In genomic region chr14:95125951-95126350, GRCh38 we compare ENCODE assay signal across 18 cellular contexts. TPM values are rescaled to one million over a fixed set of nuclear protein-coding genes. Genes with fewer than 3 reads are reported as not detected.
DNase-seq lines count a peak whose midpoint lies in the region; ATAC-seq lines count a peak whose summit lies in the region.
"Had no signal": no experiment of that assay in that cellular context is flagged by ENCODE, and none has a peak within 500 bp of the region (broad histone marks: within the 10 kb centered on the region; RNA-seq: fewer than 3 reads in every experiment).

No MANE protein-coding gene starts in this region.

- H2BK120ac ChIP-seq in mesendoderm (ENCODE audit: low read depth, low read length): no peak overlapping the region

- no peak overlapping the region for H4K5ac ChIP-seq in mesendoderm (ENCODE audit: low read length)

- no peaks in the 10 kb centered on the region for H3K27me3 ChIP-seq in mesendoderm (ENCODE audit: insufficient read depth, low read length, poor library complexity)
- no peaks in the 10 kb centered on the region for H3K27me3 ChIP-seq in HAP-1 (ENCODE audit: low read depth)

- in situ Hi-C loops in HAP-1 (cut with MboI; ENCODE audit: low sequenced_read_pairs): no loop called here

- H3K36me3 Mint-ChIP-seq in stimulated activated naive CD8-positive, alpha-beta T cell treated with anti-CD3 and anti-CD28 coated beads, Interleukin-15, Interleukin-2, amounts not matched to agents 100 ng/mL and 50 ng/mL, for 24 hours (ENCODE audit: low read depth): peaks cover 77% of the 10 kb centered on the region

- no peak overlapping the region for H3K4me2 ChIP-seq in mesendoderm (ENCODE audit: low read length)

- no peak overlapping the region for H3K4me3 Mint-ChIP-seq in stimulated activated naive CD8-positive, alpha-beta T cell treated with anti-CD3 and anti-CD28 coated beads, Interleukin-15, Interleukin-2, amounts not matched to agents 100 ng/mL and 50 ng/mL, for 24 hours
- H3K4me3 Mint-ChIP-seq in stimulated activated naive CD8-positive, alpha-beta T cell treated with anti-CD3 and anti-CD28 coated beads, Interleukin-15, amount 100 ng/mL, for 72 hours: no peak overlapping the region
- H3K4me3 Mint-ChIP-seq: CD8-positive, alpha-beta T cell; IgD-negative memory B cell had no signal

- H3K4me1 Mint-ChIP-seq in stimulated activated naive CD8-positive, alpha-beta T cell treated with anti-CD3 and anti-CD28 coated beads, Interleukin-15, Interleukin-2, amounts not matched to agents 100 ng/mL and 50 ng/mL, for 24 hours (ENCODE audit: low read depth): peaks cover 15% of the 10 kb centered on the region
- H3K4me1 Mint-ChIP-seq in stimulated activated naive CD8-positive, alpha-beta T cell treated with anti-CD3 and anti-CD28 coated beads, Interleukin-15, amount 100 ng/mL, for 72 hours: peaks cover 16% of the 10 kb centered on the region

- no CpG with 5 or more reads among the region's 3 CpGs for WGBS in mesendoderm (ENCODE audit: extremely low coverage, insufficient coverage, low lambda C conversion rate)

- H3K27ac Mint-ChIP-seq in stimulated activated naive CD8-positive, alpha-beta T cell treated with anti-CD3 and anti-CD28 coated beads, Interleukin-15, Interleukin-2, amounts not matched to agents 100 ng/mL and 50 ng/mL, for 24 hours: peak overlapping the region; percentile 55
- no peak overlapping the region for H3K27ac Mint-ChIP-seq in stimulated activated naive CD8-positive, alpha-beta T cell treated with anti-CD3 and anti-CD28 coated beads, Interleukin-15, amount 100 ng/mL, for 72 hours
- H3K27ac Mint-ChIP-seq: CD8-positive, alpha-beta T cell; IgD-negative memory B cell had no signal

- H3K36me3 ChIP-seq in SK-N-MC (ENCODE audit: insufficient read depth, low read length): peaks cover 54% of the 10 kb centered on the region
- peaks cover 1% of the 10 kb centered on the region for H3K36me3 ChIP-seq in mesendoderm (ENCODE audit: control insufficient read depth, insufficient read depth, low read length)
- H3K36me3 ChIP-seq in HAP-1 (replicated peaks): peaks cover 39% of the 10 kb centered on the region

- peaks cover 3% of the 10 kb centered on the region for H3K79me1 ChIP-seq in mesendoderm (ENCODE audit: low read length)

- no peak overlapping the region for H4K8ac ChIP-seq in mesendoderm (ENCODE audit: low read depth, low read length)

- no peak for DNase-seq in stimulated activated naive CD8-positive, alpha-beta T cell treated with anti-CD3 and anti-CD28 coated beads, Interleukin-15, amount 100 ng/mL, for 72 hours
- no peak for DNase-seq in SK-N-MC (ENCODE audit: low read depth, low spot score)
- no peak for DNase-seq in mesendoderm
- no peak for DNase-seq in stimulated activated naive CD4-positive, alpha-beta T cell (lab: John Stamatoyannopoulos, UW)
- no peak for DNase-seq in hippocampal formation (lab: John Stamatoyannopoulos, UW)
- DNase-seq in HAP-1 (ENCODE audit: low spot score in 2 of 2): no peak
- DNase-seq: CD8-positive, alpha-beta T cell; DND-41; GDM1; MV-4-11; NCI-H1417 treated with DMSO at 0.1 percent for 48 hours; NCI-H2029; NCI-H524 treated with DMSO at 0.1 percent for 48 hours; NK-92 treated with Interleukin-12 subunit alpha and Interleukin-12 subunit beta, amount 100 ng/mL, for 24 hours; OCI-M1; RPMI8226 had no signal

- H3K23ac ChIP-seq in mesendoderm (ENCODE audit: low read length): no peak overlapping the region

- no peaks in the 10 kb centered on the region for H3K9me3 Mint-ChIP-seq in stimulated activated naive CD8-positive, alpha-beta T cell treated with anti-CD3 and anti-CD28 coated beads, Interleukin-15, Interleukin-2, amounts not matched to agents 100 ng/mL and 50 ng/mL, for 24 hours
- no peaks in the 10 kb centered on the region for H3K9me3 Mint-ChIP-seq in stimulated activated naive CD8-positive, alpha-beta T cell treated with anti-CD3 and anti-CD28 coated beads, Interleukin-15, amount 100 ng/mL, for 72 hours
- H3K9me3 Mint-ChIP-seq: CD8-positive, alpha-beta T cell; IgD-negative memory B cell had no signal

- H3K27me3 Mint-ChIP-seq in stimulated activated naive CD8-positive, alpha-beta T cell treated with anti-CD3 and anti-CD28 coated beads, Interleukin-15, Interleukin-2, amounts not matched to agents 100 ng/mL and 50 ng/mL, for 24 hours: no peaks in the 10 kb centered on the region
- H3K27me3 Mint-ChIP-seq in stimulated activated naive CD8-positive, alpha-beta T cell treated with anti-CD3 and anti-CD28 coated beads, Interleukin-15, amount 100 ng/mL, for 72 hours: no peaks in the 10 kb centered on the region
- H3K27me3 Mint-ChIP-seq: IgD-negative memory B cell had no signal

- H2BK5ac ChIP-seq in mesendoderm (ENCODE audit: low read length): no peak overlapping the region

- H2AK5ac ChIP-seq in mesendoderm (ENCODE audit: low read length): no peak overlapping the region

- H3K9me3 ChIP-seq in SK-N-MC (ENCODE audit: low read depth, low read length) (no peaks in the 10 kb centered on the region), HAP-1 (no peaks in the 10 kb centered on the region)

- H3K27ac ChIP-seq in SK-N-MC (peak overlapping the region; percentile 32; the same call in 1 of the 2 replicates), mesendoderm (ENCODE audit: low read depth, low read length) (no peak overlapping the region)

- no peak for ATAC-seq in stimulated activated naive CD8-positive, alpha-beta T cell treated with anti-CD3 and anti-CD28 coated beads, Interleukin-15, amount 100 ng/mL, for 72 hours
- ATAC-seq: CD8-positive, alpha-beta T cell had no signal

- no peak overlapping the region for H3K9ac ChIP-seq in SK-N-MC (ENCODE audit: insufficient read length)
- no peak overlapping the region for H3K9ac ChIP-seq in mesendoderm (ENCODE audit: low read length)

- peak overlapping the region; percentile 34 for H3K56ac ChIP-seq in mesendoderm (ENCODE audit: low read length)

- H3K4me3 ChIP-seq in SK-N-MC (no peak overlapping the region), mesendoderm (ENCODE audit: low read length) (no peak overlapping the region), HAP-1 (no peak overlapping the region)

- H3K4ac ChIP-seq in mesendoderm (ENCODE audit: low read depth, low read length): no peak overlapping the region

- no peaks in the 10 kb centered on the region for H3K79me2 ChIP-seq in mesendoderm (ENCODE audit: control insufficient read depth, insufficient read depth, low read length)

- H3K18ac ChIP-seq in mesendoderm (ENCODE audit: low read length): peak overlapping the region; percentile 5

- H2BK15ac ChIP-seq in mesendoderm (replicated peaks; ENCODE audit: low read depth): no peak overlapping the region

- H3K4me1 ChIP-seq in mesendoderm (ENCODE audit: control insufficient read depth, low read depth, low read length) (no peaks in the 10 kb centered on the region), HAP-1 (peaks cover 13% of the 10 kb centered on the region)

RNA-seq across cellular contexts. Expression of gene DICER1, which starts 31.4 kb away (rescaled TPM):
- 76.8 TPM for polyA plus RNA-seq in mesendoderm (2013, experiment 1 of 2)
- 79.1 TPM for polyA plus RNA-seq in mesendoderm (2013, experiment 2 of 2)
